23 cellular contexts compared by ENCODE assay signal in the genomic region with DNA sequence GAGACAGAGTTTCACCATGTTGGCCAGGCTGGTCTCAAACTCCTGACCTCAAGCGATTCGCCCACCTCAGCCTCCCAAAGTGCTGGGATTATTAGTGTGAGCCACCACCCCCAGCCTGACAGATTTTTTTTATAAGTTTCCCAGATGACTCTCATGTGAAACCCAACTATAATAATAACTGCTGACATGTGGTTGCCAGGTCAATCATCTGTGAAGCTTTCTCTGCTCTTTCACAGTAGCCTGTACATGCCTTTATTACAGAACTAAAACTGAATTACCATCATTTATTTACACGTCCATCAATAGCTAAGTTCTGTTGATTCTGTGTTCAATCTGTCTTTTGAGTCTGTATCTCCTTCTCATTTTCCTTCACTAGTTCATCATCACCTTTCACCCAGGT.
A peak's percentile ranks its signal among the peaks of the same experiment; 100 is the strongest.
DNase-seq lines count a peak whose midpoint lies in the region; ATAC-seq, FAIRE-seq and TF ChIP-seq lines count a peak whose summit lies in the region.
"Had no signal": no experiment of that assay in that cellular context is flagged by ENCODE, and none has a peak within 500 bp of the region (broad histone marks: within the 10 kb centered on the region; RNA-seq: fewer than 3 reads in every experiment).

No MANE protein-coding gene starts in this region.

- DNase-seq in GM12865 (ENCODE audit: low read depth) (peak; percentile 19), NCI-H82 treated with DMSO at 0.1 percent for 48 hours (lab: John Stamatoyannopoulos, UW; ENCODE audit: unreplicated experiment) (no peak), small intestine (no peak)
- DNase-seq in activated T-cell treated with anti-CD3 and anti-CD28 coated beads, Interleukin-2, amount 50 U/mL, for 4 hours, result no peak
- DNase-seq: CD4-positive, alpha-beta T cell; DMS153; GF-D8; IMR-90; NCI-H1048; NCI-H1436; NCI-H1930; NCI-H226; NCI-H524; SJCRH30 had no signal

- no peaks in the 10 kb centered on the region for H3K9me3 Mint-ChIP-seq in activated T-cell treated with anti-CD3 and anti-CD28 coated beads, Interleukin-2, amount 50 U/mL, for 4 hours
- H3K9me3 Mint-ChIP-seq: CD4-positive, alpha-beta T cell had no signal

- no peaks in the 10 kb centered on the region for H3K4me1 Mint-ChIP-seq in activated T-cell treated with anti-CD3 and anti-CD28 coated beads, Interleukin-2, amount 50 U/mL, for 4 hours (ENCODE audit: low read depth)
- H3K4me1 Mint-ChIP-seq: B cell had no signal

- no peaks in the 10 kb centered on the region for H3K9me3 ChIP-seq in small intestine (ENCODE audit: control insufficient read depth, low read depth)
- H3K9me3 ChIP-seq: SJCRH30 had no signal

- 73 to 84% (median 77%) methylated on average over 3 of the region's 3 CpGs for WGBS in small intestine, 3 donors

- no peaks in the 10 kb centered on the region for H3K27me3 Mint-ChIP-seq in activated T-cell treated with anti-CD3 and anti-CD28 coated beads, Interleukin-2, amount 50 U/mL, for 4 hours (ENCODE audit: low read depth)

- no peak for FAIRE-seq in small intestine (lab: Jason Lieb, UNC)
- FAIRE-seq: GM12891, GM18507, GM19239, H1, HTR-8/SVneo had no signal

- no peak overlapping the region for H3K4me3 ChIP-seq in GM12865 (ENCODE audit: low read depth, low read length)
- H3K4me3 ChIP-seq in small intestine (ENCODE audit: low read depth in 1 of 2, low read length in 2 of 2), result no peak overlapping the region
- H3K4me3 ChIP-seq: SJCRH30 had no signal

- H3K4me1 ChIP-seq in small intestine (ENCODE audit: control insufficient read depth in 2 of 2, insufficient read depth in 1 of 2, low read depth in 1 of 2, low read length in 1 of 2), result no peaks in the 10 kb centered on the region
- H3K4me1 ChIP-seq: SJCRH30 had no signal

- ATAC-seq in GM19023 (IDR thresholded peaks at IDR 0.05; ENCODE audit: unreplicated experiment) (peak; percentile 55), HG02885 (IDR thresholded peaks at IDR 0.05; ENCODE audit: poor library complexity, unreplicated experiment) (peak; percentile 38), HG03521 (IDR thresholded peaks at IDR 0.05; ENCODE audit: unreplicated experiment) (peak; percentile 46)
- ATAC-seq in activated T-cell treated with anti-CD3 and anti-CD28 coated beads, Interleukin-2, amount 50 U/mL, for 4 hours, result no peak

- no peak overlapping the region for H3K27ac ChIP-seq in small intestine (ENCODE audit: low read depth in 1 of 2, low read length in 1 of 2)
- H3K27ac ChIP-seq: SJCRH30 had no signal

- H3K27me3 ChIP-seq in small intestine (ENCODE audit: control insufficient read depth in 2 of 2, insufficient read depth in 2 of 2, low read length in 2 of 2), result no peaks in the 10 kb centered on the region
- H3K27me3 ChIP-seq: SJCRH30 had no signal

- TF ChIP-seq CTCF in GM12865 (IDR thresholded peaks at IDR 0.05; ENCODE audit: insufficient read depth, low read depth, low read length, missing control alignments), result no peak

- no peaks in the 10 kb centered on the region for H3K36me3 ChIP-seq in small intestine (ENCODE audit: control insufficient read depth in 2 of 2, insufficient read depth in 2 of 2, low read length in 2 of 2)
- H3K36me3 ChIP-seq: SJCRH30 had no signal

- H3K36me3 Mint-ChIP-seq in activated T-cell treated with anti-CD3 and anti-CD28 coated beads, Interleukin-2, amount 50 U/mL, for 4 hours (ENCODE audit: insufficient read depth), result no peaks in the 10 kb centered on the region

- no peak overlapping the region for H3K4me3 Mint-ChIP-seq in activated T-cell treated with anti-CD3 and anti-CD28 coated beads, Interleukin-2, amount 50 U/mL, for 4 hours
- H3K4me3 Mint-ChIP-seq: B cell; CD4-positive, alpha-beta T cell had no signal

Comparison
In these comparisons a context has a peak if more than half of its experiments do, and no peak if none do; other contexts are left out.
1. ATAC-seq: peak in GM19023 (single experiment), HG02885 (single experiment) and HG03521 (single experiment); none in activated T-cell treated with anti-CD3 and anti-CD28 coated beads, Interleukin-2, amount 50 U/mL, for 4 hours (0 of 2).